ENCODE assay signal across 11 cellular contexts in the genomic region with DNA sequence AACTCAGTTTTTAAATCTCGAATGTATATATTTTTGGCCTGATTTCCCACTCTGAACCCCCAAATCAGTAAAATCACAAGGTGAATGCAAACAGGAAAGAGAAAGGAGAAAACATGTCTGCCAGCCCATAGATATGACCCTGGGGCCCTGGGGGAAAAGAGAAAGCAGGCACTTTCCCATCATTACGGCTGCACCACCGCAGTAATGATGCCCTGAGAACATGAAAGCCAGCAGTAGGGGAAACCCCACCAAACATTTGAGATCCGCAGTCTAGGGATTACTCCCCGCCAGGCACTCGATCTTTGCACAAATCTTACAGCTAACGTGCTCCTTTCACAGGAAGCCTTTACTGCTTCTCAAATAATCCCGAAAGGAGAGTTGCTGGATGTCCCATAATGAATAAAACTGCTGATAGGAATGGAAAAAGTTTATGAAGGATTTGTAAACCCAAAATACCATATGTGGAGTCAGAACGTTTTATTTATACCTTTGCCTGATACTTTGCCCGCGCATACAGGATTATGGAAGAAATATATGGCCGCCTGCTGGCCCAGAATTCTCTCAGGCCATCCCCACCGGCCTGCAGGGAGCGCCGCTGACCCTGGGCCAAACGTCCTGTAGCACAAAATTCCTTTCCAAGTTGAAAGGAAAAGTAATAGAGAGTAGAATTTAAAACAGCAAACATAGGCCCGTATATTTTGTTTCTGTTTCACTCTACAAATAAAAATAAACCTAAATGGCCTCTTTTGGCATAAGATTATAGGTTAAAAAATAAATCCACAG.
A peak's percentile ranks its signal among the peaks of the same experiment; 100 is the strongest.
DNase-seq lines count a peak whose midpoint lies in the region; ATAC-seq lines count a peak whose summit lies in the region.
"Had no signal": no experiment of that assay in that cellular context is flagged by ENCODE, and none has a peak within 500 bp of the region (broad histone marks: within the 10 kb centered on the region; RNA-seq: fewer than 3 reads in every experiment).

No MANE protein-coding gene starts in this region.

- CTCF ChIA-PET in activated naive CD4-positive, alpha-beta T cell treated with anti-CD3 and anti-CD28 coated beads for 36 hours (lab: Charles Lee), result no interaction called here

- H3K4me3 Mint-ChIP-seq in activated naive CD4-positive, alpha-beta T cell treated with anti-CD3 and anti-CD28 coated beads for 36 hours, result no peak overlapping the region
- peak overlapping the region; percentile 80 for H3K4me3 Mint-ChIP-seq in T-helper 2 cell treated with Interferon-gamma antibody and Interleukin-4, amounts not matched to agents 5 μg/mL and 100 μg/mL, for 36 hours
- H3K4me3 Mint-ChIP-seq in stimulated activated naive CD8-positive, alpha-beta T cell treated with anti-CD3 and anti-CD28 coated beads, Interleukin-15, amount 100 ng/mL, for 72 hours, result peak overlapping the region; percentile 26 to 35

- peak; percentile 45 for DNase-seq in activated naive CD4-positive, alpha-beta T cell treated with anti-CD3 and anti-CD28 coated beads for 36 hours
- DNase-seq in activated naive CD4-positive, alpha-beta T cell treated with anti-CD3 and anti-CD28 coated beads, Interleukin-2, amount 50 U/mL, for 16 hours, result no peak
- DNase-seq in T-helper 2 cell treated with Interferon-gamma antibody and Interleukin-4, amounts not matched to agents 5 μg/mL and 100 μg/mL, for 36 hours (ENCODE audit: low spot score), result no peak
- no peak for DNase-seq in stimulated activated naive CD8-positive, alpha-beta T cell treated with anti-CD3 and anti-CD28 coated beads, Interleukin-15, amount 100 ng/mL, for 72 hours
- DNase-seq in inferior parietal cortex (ENCODE audit: extremely low spot score), result no peak
- no peak for DNase-seq in NCI-H446 treated with DMSO at 0.1 percent for 48 hours (lab: John Stamatoyannopoulos, UW)
- DNase-seq in kidney tubule cell (ENCODE audit: low spot score), result no peak
- DNase-seq: erythroblast, left ventricle myocardium superior, Peyer's patch had no signal

- H3K36me3 Mint-ChIP-seq in activated naive CD4-positive, alpha-beta T cell treated with anti-CD3 and anti-CD28 coated beads for 36 hours (ENCODE audit: low read depth), result peaks cover 21% of the 10 kb centered on the region
- peaks cover 35% of the 10 kb centered on the region for H3K36me3 Mint-ChIP-seq in T-helper 2 cell treated with Interferon-gamma antibody and Interleukin-4, amounts not matched to agents 5 μg/mL and 100 μg/mL, for 36 hours (ENCODE audit: low read depth)

- H3K9me3 Mint-ChIP-seq in activated naive CD4-positive, alpha-beta T cell treated with anti-CD3 and anti-CD28 coated beads for 36 hours, result peaks cover 17% of the 10 kb centered on the region
- H3K9me3 Mint-ChIP-seq in T-helper 2 cell treated with Interferon-gamma antibody and Interleukin-4, amounts not matched to agents 5 μg/mL and 100 μg/mL, for 36 hours, result peaks cover 25% of the 10 kb centered on the region
- H3K9me3 Mint-ChIP-seq in stimulated activated naive CD8-positive, alpha-beta T cell treated with anti-CD3 and anti-CD28 coated beads, Interleukin-15, amount 100 ng/mL, for 72 hours, result peaks cover 12 to 37% of the 10 kb centered on the region in 2 donors

- H3K27ac Mint-ChIP-seq in activated naive CD4-positive, alpha-beta T cell treated with anti-CD3 and anti-CD28 coated beads for 36 hours, result peak overlapping the region; percentile 98
- H3K27ac Mint-ChIP-seq in T-helper 2 cell treated with Interferon-gamma antibody and Interleukin-4, amounts not matched to agents 5 μg/mL and 100 μg/mL, for 36 hours, result peak overlapping the region; percentile 98
- peak overlapping the region in 1 of 2 donors; percentile 98 for H3K27ac Mint-ChIP-seq in stimulated activated naive CD8-positive, alpha-beta T cell treated with anti-CD3 and anti-CD28 coated beads, Interleukin-15, amount 100 ng/mL, for 72 hours

- H3K27me3 Mint-ChIP-seq in activated naive CD4-positive, alpha-beta T cell treated with anti-CD3 and anti-CD28 coated beads for 36 hours (ENCODE audit: low read depth), result no peaks in the 10 kb centered on the region
- no peaks in the 10 kb centered on the region for H3K27me3 Mint-ChIP-seq in T-helper 2 cell treated with Interferon-gamma antibody and Interleukin-4, amounts not matched to agents 5 μg/mL and 100 μg/mL, for 36 hours (ENCODE audit: low read depth)
- peaks cover 5% of the 10 kb centered on the region for H3K27me3 Mint-ChIP-seq in stimulated activated naive CD8-positive, alpha-beta T cell treated with anti-CD3 and anti-CD28 coated beads, Interleukin-15, amount 100 ng/mL, for 72 hours

- peaks cover 53% of the 10 kb centered on the region for H3K4me1 Mint-ChIP-seq in activated naive CD4-positive, alpha-beta T cell treated with anti-CD3 and anti-CD28 coated beads for 36 hours (ENCODE audit: low read depth)
- H3K4me1 Mint-ChIP-seq in T-helper 2 cell treated with Interferon-gamma antibody and Interleukin-4, amounts not matched to agents 5 μg/mL and 100 μg/mL, for 36 hours (ENCODE audit: low read depth), result peaks cover 44% of the 10 kb centered on the region
- H3K4me1 Mint-ChIP-seq in stimulated activated naive CD8-positive, alpha-beta T cell treated with anti-CD3 and anti-CD28 coated beads, Interleukin-15, amount 100 ng/mL, for 72 hours, result peaks cover 75% of the 10 kb centered on the region

- intact Hi-C loops in activated naive CD4-positive, alpha-beta T cell treated with anti-CD3 and anti-CD28 coated beads for 36 hours (cut with micrococcal nuclease), result loop anchor here (5.0 to 10.0 kb wide), 8 partner anchors 984 to 1936 kb away; a partner anchor contains a TSS

- ATAC-seq in HG02763 (IDR thresholded peaks at IDR 0.05; ENCODE audit: unreplicated experiment), result peak; percentile 36
- no peak for ATAC-seq in stimulated activated naive CD8-positive, alpha-beta T cell treated with anti-CD3 and anti-CD28 coated beads, Interleukin-15, amount 100 ng/mL, for 72 hours
- ATAC-seq: left ventricle myocardium superior had no signal
